In the genomic region with DNA sequence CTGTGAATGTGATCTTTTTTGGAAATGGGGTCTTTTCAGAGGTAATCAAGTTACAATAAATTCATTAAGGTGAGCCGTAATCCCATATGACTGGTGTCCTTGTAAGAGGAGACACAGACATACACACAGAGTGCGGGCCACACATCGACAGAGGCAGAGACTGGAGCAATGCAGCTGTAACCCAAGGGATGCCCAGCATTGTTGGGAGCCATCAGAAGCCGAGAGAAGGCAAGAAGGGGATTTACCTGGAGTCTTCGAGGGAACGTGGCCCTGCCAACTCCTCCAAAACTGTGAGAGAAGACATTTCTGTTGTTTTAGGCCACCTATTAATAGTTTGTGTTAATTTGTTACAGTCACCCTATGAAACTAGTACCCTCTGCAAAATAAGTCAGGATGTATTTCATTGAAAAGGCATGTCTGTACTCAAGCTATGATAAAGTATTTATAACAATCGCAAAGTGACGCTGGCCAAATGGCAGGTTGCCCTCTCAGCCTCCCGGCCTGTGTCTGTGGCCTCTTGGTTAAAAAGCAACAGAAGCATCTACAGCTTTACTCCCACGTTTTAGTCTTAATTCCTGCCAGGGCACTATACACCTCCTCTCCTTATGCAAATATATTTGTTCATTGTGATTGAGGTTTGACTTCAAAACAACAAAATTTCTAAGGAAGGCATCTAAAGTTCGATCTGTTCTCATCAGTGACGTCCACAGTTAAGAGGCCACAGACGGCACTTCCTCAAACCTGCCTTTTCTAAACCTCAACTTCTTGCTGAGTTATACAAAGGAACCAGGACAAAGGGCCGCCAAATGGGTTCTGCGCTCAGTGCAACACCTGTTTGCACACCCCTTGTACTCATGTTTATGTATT, we compare ENCODE assay signal across 8 cellular contexts. TPM values are rescaled to one million over a fixed set of nuclear protein-coding genes. Genes with fewer than 3 reads are reported as not detected.
A peak's percentile ranks its signal among the peaks of the same experiment; 100 is the strongest.
DNase-seq lines count a peak whose midpoint lies in the region; ATAC-seq and TF ChIP-seq lines count a peak whose summit lies in the region.

No MANE protein-coding gene starts in this region.

- peak overlapping the region in 1 of 2 experiments; percentile 13; a peak in 1 of 4 replicates for H3K4me3 ChIP-seq in SK-N-SH (ENCODE audit: low read depth in 2 of 2, low read length in 1 of 2)
- peak overlapping the region in 1 of 4 experiments; percentile 19 for H3K4me3 ChIP-seq in fibroblast of lung (replicated peaks in 1 of 4; ENCODE audit: control extremely low read depth in 1 of 4, insufficient read depth in 1 of 4, low read depth in 3 of 4, low read length in 4 of 4)
- peak overlapping the region; percentile 35 for H3K4me3 ChIP-seq in skeletal muscle satellite cell (ENCODE audit: low read length)

- POLR2A ChIA-PET in SK-N-SH (lab: Yijun Ruan, JAX): no interaction called here

- H4K20me1 ChIP-seq in SK-N-SH (ENCODE audit: insufficient read depth) (peaks cover 58% of the 10 kb centered on the region), fibroblast of lung (ENCODE audit: control insufficient read depth, extremely low read depth, insufficient read depth, low read length) (no peaks in the 10 kb centered on the region)

- H2AFZ ChIP-seq in SK-N-SH (ENCODE audit: low read depth): no peak overlapping the region
- H2AFZ ChIP-seq in fibroblast of lung (ENCODE audit: low read length): no peak overlapping the region

- 87% methylated on average over 15 of the region's 15 CpGs for WGBS in SK-N-SH (ENCODE audit: low lambda C conversion rate)

- H3K27me3 ChIP-seq in SK-N-SH (ENCODE audit: insufficient read depth) (no peaks in the 10 kb centered on the region), fibroblast of lung (ENCODE audit: control insufficient read depth, insufficient read depth, low read length) (no peaks in the 10 kb centered on the region), skeletal muscle satellite cell (ENCODE audit: control insufficient read depth, insufficient read depth, low read length) (no peaks in the 10 kb centered on the region)

- TF ChIP-seq EP300 in SK-N-SH (IDR thresholded peaks at IDR 0.05; ENCODE audit: borderline replicate concordance in 1 of 2, low read depth in 1 of 2, low read length in 1 of 2): no peak

- H3K4me1 ChIP-seq in SK-N-SH (ENCODE audit: control insufficient read depth in 1 of 2, insufficient read depth in 2 of 2, low read depth in 1 of 2, low read length in 1 of 2): peaks cover 20 to 48% of the 10 kb centered on the region in 2 experiments
- peaks cover 36% of the 10 kb centered on the region for H3K4me1 ChIP-seq in fibroblast of lung (ENCODE audit: control insufficient read depth, extremely low read depth, insufficient read depth, low read length)
- H3K4me1 ChIP-seq in skeletal muscle satellite cell (ENCODE audit: control insufficient read depth, insufficient read depth, low read length): peaks cover 85% of the 10 kb centered on the region

- DNase-seq in SK-N-SH: no peak
- DNase-seq in fibroblast of lung (ENCODE audit: low read depth in 2 of 2): peak; percentile 78 to 90
- DNase-seq in 8988T: no peak
- no peak for DNase-seq in HPDE6-E6E7 (ENCODE audit: extremely low spot score)

- TF ChIP-seq CTCF in SK-N-SH (IDR thresholded peaks at IDR 0.05): no peak
- TF ChIP-seq CTCF in fibroblast of lung (conservative IDR thresholded peaks at IDR 0.05 in 1 of 2, IDR thresholded peaks at IDR 0.05 in 1 of 2; ENCODE audit: low read depth in 1 of 2, low read length in 2 of 2): no peak

- no peaks in the 10 kb centered on the region for H3K9me2 ChIP-seq in SK-N-SH

- CTCF ChIA-PET in SK-N-SH (lab: Yijun Ruan, JAX): interaction anchor here (0.7 to 0.8 kb wide), 2 partner anchors 33 to 168 kb away, joined by 3 read pairs; no protein-coding TSS in a partner anchor

- H3K79me2 ChIP-seq in SK-N-SH (ENCODE audit: insufficient read depth): peaks cover 93% of the 10 kb centered on the region
- H3K79me2 ChIP-seq in fibroblast of lung (ENCODE audit: control insufficient read depth, insufficient read depth, low read length): peaks cover 59% of the 10 kb centered on the region

- H3K36me3 ChIP-seq in SK-N-SH (replicated peaks in 1 of 2; ENCODE audit: control insufficient read depth in 1 of 2, insufficient read depth in 2 of 2, low read length in 1 of 2) (peaks cover 0 to 18% of the 10 kb centered on the region in 2 experiments), fibroblast of lung (ENCODE audit: control insufficient read depth, insufficient read depth, low read length) (no peaks in the 10 kb centered on the region), skeletal muscle satellite cell (ENCODE audit: insufficient read depth, low read length) (peaks cover 39% of the 10 kb centered on the region)

- H3K27ac ChIP-seq in SK-N-SH (ENCODE audit: low read depth in 2 of 2, low read length in 1 of 2) (peak overlapping the region; percentile 45 to 76), fibroblast of lung (ENCODE audit: insufficient read depth, low read length) (peak overlapping the region; percentile 55)

- H3K9ac ChIP-seq in SK-N-SH: no peak overlapping the region
- H3K9ac ChIP-seq in fibroblast of lung (ENCODE audit: insufficient read depth, low read length): no peak overlapping the region
- peak overlapping the region; percentile 93 for H3K9ac ChIP-seq in skeletal muscle satellite cell (ENCODE audit: low read depth, low read length)

- no peak for TF ChIP-seq RAD21 in SK-N-SH (IDR thresholded peaks at IDR 0.05; ENCODE audit: low read length)

- H3K4me2 ChIP-seq in SK-N-SH: peak overlapping the region; percentile 54
- H3K4me2 ChIP-seq in fibroblast of lung (ENCODE audit: extremely low read depth, insufficient read depth, low read length): peak overlapping the region; percentile 51
- H3K4me2 ChIP-seq in skeletal muscle satellite cell (ENCODE audit: low read length): peak overlapping the region; percentile 70

- no peaks in the 10 kb centered on the region for H3K9me3 ChIP-seq in SK-N-SH
- no peaks in the 10 kb centered on the region for H3K9me3 ChIP-seq in fibroblast of lung (ENCODE audit: control insufficient read depth, insufficient read depth, low read depth, low read length)
- no peaks in the 10 kb centered on the region for H3K9me3 ChIP-seq in skeletal muscle satellite cell (replicated peaks; ENCODE audit: low read length)

- ATAC-seq in GM18909 (IDR thresholded peaks at IDR 0.05; ENCODE audit: poor library complexity, unreplicated experiment) (peak; percentile 75), HG03060 (IDR thresholded peaks at IDR 0.05; ENCODE audit: low read depth, unreplicated experiment) (peak; percentile 52), GM21825 (IDR thresholded peaks at IDR 0.05; ENCODE audit: unreplicated experiment) (no peak)

- H3F3A ChIP-seq in SK-N-SH (replicated peaks; ENCODE audit: insufficient read depth): peaks cover 29% of the 10 kb centered on the region

TF ChIP-seq in SK-N-SH, 30 proteins besides CTCF, POLR2A, EP300 and RAD21:
- no peak for TF ChIP-seq NRF1 (IDR thresholded peaks at IDR 0.05; ENCODE audit: low read depth, low read length)
- TF ChIP-seq ZBTB33 (IDR thresholded peaks at IDR 0.05; ENCODE audit: borderline replicate concordance, low read depth): no peak
- no peak for TF ChIP-seq GATA2 (CRISPR knock-in tag; IDR thresholded peaks at IDR 0.05)
- no peak for TF ChIP-seq SMC3 (IDR thresholded peaks at IDR 0.05; ENCODE audit: low read depth, low read length)
- TF ChIP-seq FOXJ3 (CRISPR knock-in tag; IDR thresholded peaks at IDR 0.05): no peak
- no peak for TF ChIP-seq RXRA (IDR thresholded peaks at IDR 0.05; ENCODE audit: borderline replicate concordance, low read depth)
- TF ChIP-seq TEAD4 (IDR thresholded peaks at IDR 0.05; ENCODE audit: borderline replicate concordance, insufficient read depth): no peak
TF ChIP-seq in SK-N-SH: peak in this region for 0.

RNA-seq across cellular contexts. Expression of gene HIPK2, which starts 46.8 kb away (rescaled TPM):
- polyA plus RNA-seq in SK-N-SH (2012; rRNA removed): 9.2 and 14.2 TPM in 2 replicates
- 10.7 and 13.4 TPM in 2 replicates for polyA plus RNA-seq in SK-N-SH (2012; cell fraction: cytosol; rRNA removed)
- 15.8 and 18.8 TPM in 2 replicates for polyA plus RNA-seq in SK-N-SH (2012; cell fraction: nucleus; rRNA removed)
- total RNA-seq in fibroblast of lung: 9.2 and 11.1 TPM in 2 replicates
- 10.1 and 19.8 TPM in 2 replicates for polyA plus RNA-seq in fibroblast of lung
- polyA plus RNA-seq in fibroblast of lung (2012): 10.1 and 11.3 TPM in 2 replicates
- 54.5 and 86.5 TPM in 2 replicates for polyA minus RNA-seq in fibroblast of lung (ENCODE audit: low replicate concordance)
- 45.4 and 46.1 TPM in 2 replicates for total RNA-seq in skeletal muscle satellite cell (2012; rRNA removed)

Comparison
In these comparisons a context has a peak if more than half of its experiments do, and no peak if none do; other contexts are left out.
1. DNase-seq: peak in fibroblast of lung (2 of 2); none in SK-N-SH (single experiment), 8988T (single experiment) and HPDE6-E6E7 (single experiment).
2. Peak in every context shown above with its lines, with median percentiles within 50 percentile points of each other: H3K4me2 ChIP-seq.